17 cellular contexts compared by ENCODE assay signal in the genomic region with DNA sequence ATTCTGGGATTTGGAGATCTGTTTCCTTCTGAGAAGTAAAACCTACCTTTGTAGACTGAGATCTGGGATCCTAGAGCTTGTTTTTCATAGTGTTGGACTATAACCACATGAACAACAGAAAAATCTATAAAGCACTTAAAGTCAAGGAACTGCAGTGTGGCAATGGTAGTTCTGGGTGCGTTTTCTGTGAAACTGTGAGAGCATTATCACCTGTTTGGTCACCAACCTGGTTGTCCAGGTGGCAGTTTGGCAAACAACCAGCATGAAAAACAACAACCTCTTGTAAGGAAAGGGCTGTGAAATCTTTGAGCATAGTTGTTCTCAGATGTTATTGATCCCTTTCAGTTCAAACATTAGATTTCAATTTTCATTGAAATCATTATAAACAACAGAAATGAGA.
DNase-seq lines count a peak whose midpoint lies in the region; ATAC-seq and TF ChIP-seq lines count a peak whose summit lies in the region.
"Had no signal": no experiment of that assay in that cellular context is flagged by ENCODE, and none has a peak within 500 bp of the region (broad histone marks: within the 10 kb centered on the region; RNA-seq: fewer than 3 reads in every experiment).

No MANE protein-coding gene starts in this region.

- peak overlapping the region; percentile 16 to 57 for H3K27ac ChIP-seq in thoracic aorta
- H3K27ac ChIP-seq: WERI-Rb-1 had no signal

- DNase-seq in NCI-H1105 treated with DMSO at 0.1 percent for 48 hours (lab: John Stamatoyannopoulos, UW): peak; percentile 23
- DNase-seq in NCI-H1105 (lab: John Stamatoyannopoulos, UW): no peak
- DNase-seq in RPMI8226: peak; percentile 86
- peak in 1 of 3 donors; percentile 46 for DNase-seq in mucosa of descending colon
- no peak for DNase-seq in thoracic aorta (ENCODE audit: low spot score)
- DNase-seq in amygdala (lab: John Stamatoyannopoulos, UW): no peak
- no peak for DNase-seq in activated naive CD4-positive, alpha-beta T cell treated with Interleukin-2 at 50 U/mL for 16 hours
- DNase-seq: esophagus squamous epithelium, kidney glomerular epithelial cell, naive B cell, NCI-H1048, NCI-H524, substantia nigra, WERI-Rb-1 had no signal

- TF ChIP-seq CTCF in mucosa of descending colon (IDR thresholded peaks at IDR 0.05) (no peak), thoracic aorta (IDR thresholded peaks at IDR 0.05) (no peak)

- H3K9me3 ChIP-seq in mucosa of descending colon: no peaks in the 10 kb centered on the region
- H3K9me3 ChIP-seq in thoracic aorta: no peaks in the 10 kb centered on the region
- H3K9me3 ChIP-seq: A549, esophagus squamous epithelium had no signal

- no peaks in the 10 kb centered on the region for H3K27me3 ChIP-seq in thoracic aorta (replicated peaks; ENCODE audit: insufficient read depth)
- H3K27me3 ChIP-seq: esophagus squamous epithelium had no signal

- H3K4me1 ChIP-seq in mucosa of descending colon (ENCODE audit: low read depth) (peaks cover 54% of the 10 kb centered on the region), thoracic aorta (ENCODE audit: control insufficient read depth in 1 of 2, low read depth in 2 of 2) (peaks cover 16 to 68% of the 10 kb centered on the region in 2 donors)

- peak; percentile 39 for ATAC-seq in mucosa of descending colon
- ATAC-seq in thoracic aorta (ENCODE audit: insufficient number of reproducible peaks, low FRiP score, low read depth): no peak
- no peak for ATAC-seq in GM21447 (IDR thresholded peaks at IDR 0.05; ENCODE audit: unreplicated experiment)
- ATAC-seq: A549 had no signal

- intact Hi-C loops in mucosa of descending colon (cut with DNase I, micrococcal nuclease): no loop called here

- H3K4me3 ChIP-seq in mucosa of descending colon (no peak overlapping the region), thoracic aorta (no peak overlapping the region)
- H3K4me3 ChIP-seq: A549, esophagus squamous epithelium, K562 had no signal

- H3K36me3 ChIP-seq in mucosa of descending colon (ENCODE audit: low read depth) (no peaks in the 10 kb centered on the region), thoracic aorta (no peaks in the 10 kb centered on the region)
- H3K36me3 ChIP-seq: esophagus squamous epithelium, WERI-Rb-1 had no signal

Comparison
In these comparisons a context has a peak if more than half of its experiments do, and no peak if none do; other contexts are left out.
1. DNase-seq: peak in NCI-H1105 treated with DMSO at 0.1 percent for 48 hours (single experiment) and RPMI8226 (single experiment); none in NCI-H1105 (single experiment), thoracic aorta (single experiment), amygdala (0 of 56) and activated naive CD4-positive, alpha-beta T cell treated with Interleukin-2 at 50 U/mL for 16 hours (single experiment).